Comparison of ENCODE assay signal across 10 cellular contexts in the genomic region with DNA sequence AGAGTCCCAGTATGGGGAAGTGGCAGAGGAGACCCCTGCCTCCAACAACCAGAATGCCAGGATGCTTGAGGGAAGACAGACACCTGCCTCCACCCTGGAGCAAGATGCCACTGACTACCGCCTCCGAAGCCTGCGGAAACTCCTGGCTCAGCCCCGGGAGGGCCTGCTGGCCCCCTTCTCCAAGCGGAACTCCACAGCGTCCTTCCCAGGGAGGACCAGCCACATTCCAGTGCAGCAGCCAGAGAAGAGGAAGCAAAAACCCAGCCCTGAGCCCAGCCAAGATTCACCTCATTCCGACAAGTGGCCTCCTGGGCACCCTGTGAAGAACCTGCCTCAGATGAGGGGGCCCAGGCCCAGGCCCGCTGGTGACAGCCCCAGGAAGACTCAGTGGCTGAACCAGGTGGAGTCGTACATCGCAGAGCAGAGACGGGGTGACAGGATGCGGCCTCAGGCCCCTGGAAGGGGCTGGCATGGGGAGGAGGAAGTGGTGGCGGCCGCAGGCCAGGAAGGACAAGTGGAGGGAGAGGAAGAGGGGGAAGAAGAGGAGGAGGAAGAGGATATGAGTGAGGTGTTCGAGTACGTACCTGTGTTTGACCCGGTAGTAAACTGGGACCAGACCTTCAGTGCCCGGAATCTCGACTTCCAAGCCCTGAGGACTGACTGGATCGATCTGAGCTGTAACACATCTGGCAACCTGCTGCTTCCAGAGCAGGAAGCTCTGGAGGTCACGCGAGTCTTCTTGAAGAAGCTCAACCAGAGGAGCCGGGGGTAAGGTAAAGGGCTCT.
DNase-seq lines count a peak whose midpoint lies in the region; ATAC-seq and TF ChIP-seq lines count a peak whose summit lies in the region.
"Had no signal": no experiment of that assay in that cellular context is flagged by ENCODE, and none has a peak within 500 bp of the region (broad histone marks: within the 10 kb centered on the region; RNA-seq: fewer than 3 reads in every experiment).

No MANE protein-coding gene starts in this region.

- no peaks in the 10 kb centered on the region for H3K9me3 Mint-ChIP-seq in activated CD4-positive, alpha-beta T cell treated with anti-CD3 and anti-CD28 coated beads, Interleukin-2, amount 10 ng/mL, durations not matched to agents 7 days and 5 days
- H3K9me3 Mint-ChIP-seq in activated naive CD8-positive, alpha-beta T cell treated with anti-CD3 and anti-CD28 coated beads for 36 hours: no peaks in the 10 kb centered on the region

- no peaks in the 10 kb centered on the region for H3K9me2 ChIP-seq in Loucy (replicated peaks; ENCODE audit: low read depth, low read length)

- H3K36me3 ChIP-seq in Loucy (ENCODE audit: insufficient read depth, low read length) (no peaks in the 10 kb centered on the region), spleen (no peaks in the 10 kb centered on the region)

- no peak for ATAC-seq in GM21529 (IDR thresholded peaks at IDR 0.05; ENCODE audit: unreplicated experiment)

- H3K27ac ChIP-seq in spleen: peak overlapping the region in 1 of 8 donors; percentile 16
- H3K27ac ChIP-seq: epithelial cell of prostate had no signal

- H3K4me1 Mint-ChIP-seq in activated CD4-positive, alpha-beta T cell treated with anti-CD3 and anti-CD28 coated beads, Interleukin-2, amount 10 ng/mL, durations not matched to agents 7 days and 5 days: peaks cover 64% of the 10 kb centered on the region
- peaks cover 31% of the 10 kb centered on the region for H3K4me1 Mint-ChIP-seq in activated naive CD8-positive, alpha-beta T cell treated with anti-CD3 and anti-CD28 coated beads for 36 hours

- no peaks in the 10 kb centered on the region for H3F3A ChIP-seq in Loucy (ENCODE audit: low read depth)

- H3K9ac ChIP-seq in Loucy (ENCODE audit: low read depth, low read length, poor library complexity, severe bottlenecking): no peak overlapping the region

- no peaks in the 10 kb centered on the region for H3K27me3 ChIP-seq in Loucy (ENCODE audit: insufficient read depth, low read length, poor library complexity, severe bottlenecking)
- H3K27me3 ChIP-seq in spleen (replicated peaks in 1 of 7): peaks cover 0 to 30% (median 0%) of the 10 kb centered on the region in 7 donors

- no peak overlapping the region for H2AFZ ChIP-seq in Loucy (ENCODE audit: low read length)

- H3K4me1 ChIP-seq in Loucy (ENCODE audit: insufficient read depth, low read length, poor library complexity, severe bottlenecking) (peaks cover 33% of the 10 kb centered on the region), spleen (peaks cover 0 to 14% (median 8%) of the 10 kb centered on the region in 6 donors)

- intact Hi-C loops in spleen (cut with DNase I; ENCODE audit: low total_unique reads): no loop called here

- WGBS in spleen, 5 donors: 34 to 46% (median 42%) methylated on average over 21 to 23 of the region's 23 CpGs

- H3K4me2 ChIP-seq in Loucy (ENCODE audit: low read depth, low read length, poor library complexity, severe bottlenecking): peak overlapping the region; percentile 1

- no peak for TF ChIP-seq POLR2A in spleen (IDR thresholded peaks at IDR 0.05)

- H4K20me1 ChIP-seq in Loucy (ENCODE audit: insufficient read depth, low read length, poor library complexity, severe bottlenecking): no peaks in the 10 kb centered on the region

- peaks cover under 1% of the 10 kb centered on the region for H3K27me3 Mint-ChIP-seq in activated CD4-positive, alpha-beta T cell treated with anti-CD3 and anti-CD28 coated beads, Interleukin-2, amount 10 ng/mL, durations not matched to agents 7 days and 5 days
- H3K27me3 Mint-ChIP-seq in activated naive CD8-positive, alpha-beta T cell treated with anti-CD3 and anti-CD28 coated beads for 36 hours: peaks cover under 1% of the 10 kb centered on the region

- CTCF ChIA-PET in activated CD4-positive, alpha-beta T cell treated with anti-CD3 and anti-CD28 coated beads, Interleukin-2, amount 10 ng/mL, durations not matched to agents 7 days and 5 days (lab: Charles Lee): interaction anchor here (1.3 to 3.3 kb wide), 2 partner anchors 101 to 111 kb away, joined by 3 to 33 read pairs; no protein-coding TSS in a partner anchor

- no peaks in the 10 kb centered on the region for H3K9me3 ChIP-seq in Loucy (ENCODE audit: insufficient read depth, low read depth, low read length)
- H3K9me3 ChIP-seq in spleen: no peaks in the 10 kb centered on the region

- peak overlapping the region; percentile 89 for H3K27ac Mint-ChIP-seq in activated CD4-positive, alpha-beta T cell treated with anti-CD3 and anti-CD28 coated beads, Interleukin-2, amount 10 ng/mL, durations not matched to agents 7 days and 5 days
- peak overlapping the region; percentile 77 for H3K27ac Mint-ChIP-seq in activated naive CD8-positive, alpha-beta T cell treated with anti-CD3 and anti-CD28 coated beads for 36 hours

- no peak overlapping the region for H3K4me3 ChIP-seq in Loucy (ENCODE audit: low read length, poor library complexity, severe bottlenecking)
- H3K4me3 ChIP-seq in spleen: peak overlapping the region in 1 of 8 donors; percentile 29

- H3K36me3 Mint-ChIP-seq in activated CD4-positive, alpha-beta T cell treated with anti-CD3 and anti-CD28 coated beads, Interleukin-2, amount 10 ng/mL, durations not matched to agents 7 days and 5 days (ENCODE audit: low read depth): peaks cover 18% of the 10 kb centered on the region
- H3K36me3 Mint-ChIP-seq in activated naive CD8-positive, alpha-beta T cell treated with anti-CD3 and anti-CD28 coated beads for 36 hours: no peaks in the 10 kb centered on the region

- TF ChIP-seq CTCF in Loucy (conservative IDR thresholded peaks at IDR 0.05; ENCODE audit: low read length): no peak
- no peak for TF ChIP-seq CTCF in spleen (IDR thresholded peaks at IDR 0.05 in 8 of 11, conservative IDR thresholded peaks at IDR 0.05 in 3 of 11)

- peak overlapping the region; percentile 84 for H3K4me3 Mint-ChIP-seq in activated CD4-positive, alpha-beta T cell treated with anti-CD3 and anti-CD28 coated beads, Interleukin-2, amount 10 ng/mL, durations not matched to agents 7 days and 5 days
- peak overlapping the region; percentile 62 for H3K4me3 Mint-ChIP-seq in activated naive CD8-positive, alpha-beta T cell treated with anti-CD3 and anti-CD28 coated beads for 36 hours

- peak; percentile 66 for DNase-seq in activated CD4-positive, alpha-beta T cell treated with anti-CD3 and anti-CD28 coated beads, Interleukin-2, amount 10 ng/mL, durations not matched to agents 7 days and 5 days
- no peak for DNase-seq in activated CD4-positive, alpha-beta T cell treated with anti-CD3 and anti-CD28 coated beads for 1 hour
- DNase-seq in activated naive CD8-positive, alpha-beta T cell treated with anti-CD3 and anti-CD28 coated beads for 36 hours: peak; percentile 24
- DNase-seq in spleen (peak; percentile 78), SKM-1 treated with dmso at 0.1 percent for 144 hours (lab: John Stamatoyannopoulos, UW; ENCODE audit: unreplicated experiment) (no peak), NCI-H2171 (lab: John Stamatoyannopoulos, UW) (no peak)
- DNase-seq: NCI-H146 had no signal

- no peaks in the 10 kb centered on the region for H3K79me2 ChIP-seq in Loucy (ENCODE audit: insufficient read depth, low read length)

- POLR2A ChIA-PET in activated CD4-positive, alpha-beta T cell treated with anti-CD3 and anti-CD28 coated beads, Interleukin-2, amount 10 ng/mL, durations not matched to agents 7 days and 5 days (lab: Charles Lee): interaction anchor here (0.6 kb wide), 1 partner anchor 164 kb away, joined by 3 read pairs; no protein-coding TSS in a partner anchor

Comparison
In these comparisons a context has a peak if more than half of its experiments do, and no peak if none do; other contexts are left out.
1. DNase-seq: peak in activated CD4-positive, alpha-beta T cell treated with anti-CD3 and anti-CD28 coated beads, Interleukin-2, amount 10 ng/mL, durations not matched to agents 7 days and 5 days (single experiment), activated naive CD8-positive, alpha-beta T cell treated with anti-CD3 and anti-CD28 coated beads for 36 hours (single experiment) and spleen (single experiment); none in activated CD4-positive, alpha-beta T cell treated with anti-CD3 and anti-CD28 coated beads for 1 hour (single experiment), SKM-1 treated with dmso at 0.1 percent for 144 hours (single experiment) and NCI-H2171 (single experiment).